Comparison of ENCODE assay signal across 15 cellular contexts in genomic region chr12:130347588-130347987, GRCh38. TPM values are rescaled to one million over a fixed set of nuclear protein-coding genes. Genes with fewer than 3 reads are reported as not detected.
DNase-seq lines count a peak whose midpoint lies in the region; ATAC-seq lines count a peak whose summit lies in the region.
"Had no signal": no experiment of that assay in that cellular context is flagged by ENCODE, and none has a peak within 500 bp of the region (broad histone marks: within the 10 kb centered on the region; RNA-seq: fewer than 3 reads in every experiment).

No MANE protein-coding gene starts in this region.

- no peaks in the 10 kb centered on the region for H3K4me1 Mint-ChIP-seq in stimulated activated naive CD8-positive, alpha-beta T cell treated with anti-CD3 and anti-CD28 coated beads, Interleukin-15, amount 100 ng/mL, for 72 hours

- H3K9me3 Mint-ChIP-seq in stimulated activated naive CD8-positive, alpha-beta T cell treated with anti-CD3 and anti-CD28 coated beads, Interleukin-15, amount 100 ng/mL, for 72 hours: peaks cover 0 to 1% of the 10 kb centered on the region in 2 donors
- H3K9me3 Mint-ChIP-seq: CD8-positive, alpha-beta T cell had no signal

- H3K27ac Mint-ChIP-seq in stimulated activated naive CD8-positive, alpha-beta T cell treated with anti-CD3 and anti-CD28 coated beads, Interleukin-15, amount 100 ng/mL, for 72 hours: no peak overlapping the region
- H3K27ac Mint-ChIP-seq: CD8-positive, alpha-beta T cell had no signal

- in situ Hi-C loops in G401 (cut with HindIII; ENCODE audit: low sequenced_read_pairs): no loop called here

- ATAC-seq in left lobe of liver (peak; percentile 87), GM21619 (IDR thresholded peaks at IDR 0.05; ENCODE audit: unreplicated experiment) (no peak)
- ATAC-seq in stimulated activated naive CD8-positive, alpha-beta T cell treated with anti-CD3 and anti-CD28 coated beads, Interleukin-15, amount 100 ng/mL, for 72 hours: no peak
- ATAC-seq: CD8-positive, alpha-beta T cell had no signal

- H3K4me3 Mint-ChIP-seq in stimulated activated naive CD8-positive, alpha-beta T cell treated with anti-CD3 and anti-CD28 coated beads, Interleukin-15, amount 100 ng/mL, for 72 hours: no peak overlapping the region
- H3K4me3 Mint-ChIP-seq: CD8-positive, alpha-beta T cell had no signal

- peaks cover 54% of the 10 kb centered on the region for H3K27me3 Mint-ChIP-seq in stimulated activated naive CD8-positive, alpha-beta T cell treated with anti-CD3 and anti-CD28 coated beads, Interleukin-15, amount 100 ng/mL, for 72 hours

- peak; percentile 32 for DNase-seq in NCI-H748 (lab: John Stamatoyannopoulos, UW; ENCODE audit: unreplicated experiment)
- no peak for DNase-seq in NCI-H748 treated with DMSO at 0.1 percent for 48 hours (lab: John Stamatoyannopoulos, UW)
- peak; percentile 46 for DNase-seq in NCI-H1092 (lab: John Stamatoyannopoulos, UW)
- DNase-seq in NCI-H2029 (lab: John Stamatoyannopoulos, UW): peak; percentile 41
- peak; percentile 69 for DNase-seq in left lobe of liver (ENCODE audit: low spot score)
- no peak for DNase-seq in stimulated activated naive CD8-positive, alpha-beta T cell treated with anti-CD3 and anti-CD28 coated beads, Interleukin-15, amount 100 ng/mL, for 72 hours
- no peak for DNase-seq in G401 (ENCODE audit: low spot score)
- DNase-seq: 8988T; CD8-positive, alpha-beta T cell; DMS 273 treated with DMSO at 0.1 percent for 48 hours; GDM1; HCEC 1CT had no signal

RNA-seq across cellular contexts. Expression of gene PIWIL1, which starts 9.9 kb away (rescaled TPM):
- not detected for total RNA-seq in left lobe of liver
- total RNA-seq in G401 (2014; rRNA removed; shearing (Covaris generic)): 0.74 and 2.6 TPM in 2 replicates
- total RNA-seq: A673; CD8-positive, alpha-beta T cell; HT-29 had no signal

Comparison
In these comparisons a context has a peak if more than half of its experiments do, and no peak if none do; other contexts are left out.
1. DNase-seq: peak in NCI-H748 (single experiment), NCI-H1092 (single experiment), NCI-H2029 (single experiment) and left lobe of liver (single experiment); none in NCI-H748 treated with DMSO at 0.1 percent for 48 hours (single experiment), stimulated activated naive CD8-positive, alpha-beta T cell treated with anti-CD3 and anti-CD28 coated beads, Interleukin-15, amount 100 ng/mL, for 72 hours (0 of 2) and G401 (single experiment).